ENCODE assay signal across 2 cellular contexts in genomic region chr21:45167796-45168222, GRCh38.
A peak's percentile ranks its signal among the peaks of the same experiment; 100 is the strongest.
TF ChIP-seq lines count a peak whose summit lies in the region.

No MANE protein-coding gene starts in this region.

TF ChIP-seq in IMR-90, 13 proteins besides CTCF, POLR2A, EP300 and RAD21:
- TF ChIP-seq MAFK (IDR thresholded peaks at IDR 0.05; ENCODE audit: low read depth, low read length) (peak; percentile 92), SMC3 (IDR thresholded peaks at IDR 0.05; ENCODE audit: low read depth, low read length) (no peak), RCOR1 (IDR thresholded peaks at IDR 0.05; ENCODE audit: insufficient replicate concordance, low read length) (no peak), NFE2L2 (IDR thresholded peaks at IDR 0.05; ENCODE audit: low read depth, low read length) (peak; percentile 98), MAZ (IDR thresholded peaks at IDR 0.05; ENCODE audit: borderline replicate concordance, low read depth, low read length) (no peak)

TF ChIP-seq in H1, 55 proteins besides CTCF, POLR2A, EP300 and RAD21:
- TF ChIP-seq CTBP2 (IDR thresholded peaks at IDR 0.05; ENCODE audit: borderline replicate concordance, insufficient read depth, insufficient read length, low read length) (no peak), BACH1 (IDR thresholded peaks at IDR 0.05; ENCODE audit: low read length) (peak; percentile 49; the same call in 1 of the 2 replicates), ATF3 (IDR thresholded peaks at IDR 0.05; ENCODE audit: insufficient read depth, low read depth, low read length) (no peak), JUN (IDR thresholded peaks at IDR 0.05; ENCODE audit: low read depth, low read length) (no peak), TAF1 (IDR thresholded peaks at IDR 0.05; ENCODE audit: low read depth, low read length) (no peak)
